15 cellular contexts compared by ENCODE assay signal in the genomic region with DNA sequence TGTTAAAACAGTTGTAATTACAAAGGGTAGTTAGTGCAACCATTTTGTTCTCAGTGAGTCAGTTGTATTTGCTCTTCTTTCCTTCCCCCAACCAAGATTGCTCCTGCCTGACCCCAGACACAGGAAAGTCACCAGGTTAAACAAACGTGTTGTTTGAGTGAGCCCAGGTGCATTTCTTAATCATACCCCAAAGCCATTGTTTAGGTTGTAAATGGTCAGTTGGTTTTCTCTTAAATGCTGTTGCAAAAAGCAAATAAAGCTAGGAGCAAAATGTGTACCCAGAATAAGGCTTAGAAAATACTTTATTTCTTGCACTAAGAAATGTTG.
DNase-seq lines count a peak whose midpoint lies in the region; ATAC-seq, FAIRE-seq and TF ChIP-seq lines count a peak whose summit lies in the region.
"Had no signal": no experiment of that assay in that cellular context is flagged by ENCODE, and none has a peak within 500 bp of the region (broad histone marks: within the 10 kb centered on the region; RNA-seq: fewer than 3 reads in every experiment).

No MANE protein-coding gene starts in this region.

- dilution Hi-C loops in endothelial cell of umbilical vein (cut with MboI; ENCODE audit: extremely low pct_ligation_motif_present, low sequenced_read_pairs) = no loop called here

- H3K27me3 Mint-ChIP-seq in progenitor cell of endocrine pancreas = no peaks in the 10 kb centered on the region

- POLR2A ChIA-PET in endothelial cell of umbilical vein (lab: Charles Lee) = no interaction called here

- no peak overlapping the region for H3K9ac ChIP-seq in endothelial cell of umbilical vein (replicated peaks; ENCODE audit: extremely low read depth, insufficient read depth, low read length)

- no peak for FAIRE-seq in endothelial cell of umbilical vein (lab: Jason Lieb, UNC)

- ATAC-seq in HG03045 (IDR thresholded peaks at IDR 0.05; ENCODE audit: unreplicated experiment) = no peak

- no peak overlapping the region for H3K4me3 ChIP-seq in endothelial cell of umbilical vein (replicated peaks in 1 of 3; ENCODE audit: insufficient read depth in 1 of 3, low read depth in 1 of 3, low read length in 3 of 3)
- H3K4me3 ChIP-seq: cardiac muscle cell, ovary, transverse colon had no signal

- H3K27ac Mint-ChIP-seq in progenitor cell of endocrine pancreas = peak overlapping the region; percentile 92

- no peaks in the 10 kb centered on the region for H3K79me2 ChIP-seq in endothelial cell of umbilical vein (ENCODE audit: control insufficient read depth, insufficient read depth, low read length)

- intact Hi-C loops in endothelial cell of umbilical vein (cut with micrococcal nuclease) = loop anchor here (2.0 to 10.0 kb wide), 3 partner anchors 301 to 709 kb away; a partner anchor contains a TSS

- H3K4me3 Mint-ChIP-seq in progenitor cell of endocrine pancreas (ENCODE audit: low read depth) = peak overlapping the region; percentile 2

- peak overlapping the region; percentile 68 for H3K4me2 ChIP-seq in endothelial cell of umbilical vein (ENCODE audit: insufficient read depth, low read length)

- H3K9me3 Mint-ChIP-seq in progenitor cell of endocrine pancreas (ENCODE audit: low read depth) = peaks cover 3% of the 10 kb centered on the region

- H3K36me3 Mint-ChIP-seq in progenitor cell of endocrine pancreas (ENCODE audit: insufficient read depth) = peaks cover 2% of the 10 kb centered on the region

- no peak overlapping the region for H2AFZ ChIP-seq in endothelial cell of umbilical vein (ENCODE audit: low read depth, low read length)

- BruUV-seq in endothelial cell of umbilical vein (replicated peaks; lab: Mats Ljungman, UMichigan) = no TSS peak

- H3K27me3 ChIP-seq in endothelial cell of umbilical vein (ENCODE audit: control insufficient read depth in 2 of 2, insufficient read depth in 2 of 2, low read length in 2 of 2) = no peaks in the 10 kb centered on the region
- H3K27me3 ChIP-seq: cardiac muscle cell, ovary, transverse colon had no signal

- H3K9me3 ChIP-seq in endothelial cell of umbilical vein (replicated peaks; ENCODE audit: control insufficient read depth, insufficient read depth, low read length) = no peaks in the 10 kb centered on the region
- H3K9me3 ChIP-seq: ovary, transverse colon had no signal

- no peak for TF ChIP-seq POLR2A in endothelial cell of umbilical vein (IDR thresholded peaks at IDR 0.05; ENCODE audit: low read depth, low read length)

- DNase-seq in DMS153 (lab: John Stamatoyannopoulos, UW) (peak; percentile 47), DMS153 treated with DMSO at 0.1 percent for 48 hours (lab: John Stamatoyannopoulos, UW; ENCODE audit: unreplicated experiment) (no peak), NCI-H748 (lab: John Stamatoyannopoulos, UW; ENCODE audit: unreplicated experiment) (peak; percentile 92), endothelial cell of umbilical vein (ENCODE audit: low read depth, low spot score) (peak; percentile 71), progenitor cell of endocrine pancreas (ENCODE audit: low spot score, unreplicated experiment) (no peak), NCI-H2107 (lab: John Stamatoyannopoulos, UW) (no peak), NCI-H2196 treated with DMSO at 0.1 percent for 48 hours (lab: John Stamatoyannopoulos, UW; ENCODE audit: unreplicated experiment) (no peak)
- DNase-seq: activated CD4-positive, alpha-beta T cell treated with anti-CD3 and anti-CD28 coated beads, Interleukin-2, amount 50 U/mL, for 4 hours; head of caudate nucleus; mesenchymal stem cell; ovary; transverse colon had no signal

- TF ChIP-seq CTCF in endothelial cell of umbilical vein (IDR thresholded peaks at IDR 0.05; ENCODE audit: extremely low read depth in 1 of 2, insufficient read depth in 1 of 2, low read depth in 1 of 2, low read length in 2 of 2) (no peak), progenitor cell of endocrine pancreas (IDR thresholded peaks at IDR 0.05; ENCODE audit: unreplicated experiment) (no peak)

- peaks cover 37% of the 10 kb centered on the region for H3K4me1 ChIP-seq in endothelial cell of umbilical vein (ENCODE audit: control insufficient read depth, extremely low read depth, insufficient read depth, low read length)

- H3K4me1 Mint-ChIP-seq in progenitor cell of endocrine pancreas (ENCODE audit: low read depth) = peaks cover 46% of the 10 kb centered on the region

- H3K27ac ChIP-seq in endothelial cell of umbilical vein (ENCODE audit: insufficient read depth, low read depth, low read length) = peak overlapping the region; percentile 63
- H3K27ac ChIP-seq: 22Rv1, cardiac muscle cell, ovary, transverse colon had no signal

- no peaks in the 10 kb centered on the region for H3K9me1 ChIP-seq in endothelial cell of umbilical vein (replicated peaks; ENCODE audit: control insufficient read depth, extremely low read depth, insufficient read depth, low read length)

- no peaks in the 10 kb centered on the region for H4K20me1 ChIP-seq in endothelial cell of umbilical vein (replicated peaks; ENCODE audit: control insufficient read depth, extremely low read depth, insufficient read depth, low read length)

- CTCF ChIA-PET in endothelial cell of umbilical vein (lab: Charles Lee) = no interaction called here

- H3K36me3 ChIP-seq in endothelial cell of umbilical vein (ENCODE audit: control insufficient read depth in 2 of 2, extremely low read depth in 1 of 2, insufficient read depth in 2 of 2, low read length in 2 of 2) = no peaks in the 10 kb centered on the region
- H3K36me3 ChIP-seq: cardiac muscle cell, ovary, transverse colon had no signal

TF ChIP-seq in endothelial cell of umbilical vein, 7 proteins besides CTCF, POLR2A, EP300 and RAD21:
- peak; percentile 28 for TF ChIP-seq GATA2 (IDR thresholded peaks at IDR 0.05; ENCODE audit: insufficient read depth, insufficient read length, low read depth, low read length)
- TF ChIP-seq, protein P1, sequence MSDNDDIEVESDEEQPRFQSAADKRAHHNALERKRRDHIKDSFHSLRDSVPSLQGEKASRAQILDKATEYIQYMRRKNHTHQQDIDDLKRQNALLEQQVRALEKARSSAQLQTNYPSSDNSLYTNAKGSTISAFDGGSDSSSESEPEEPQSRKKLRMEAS (IDR thresholded peaks at IDR 0.05; ENCODE audit: insufficient read depth, insufficient read length) = no peak
- TF ChIP-seq POLR2AphosphoS5 (IDR thresholded peaks at IDR 0.05; ENCODE audit: insufficient read depth, low read depth, low read length) = peak; percentile 56
- no peak for TF ChIP-seq EZH2 (IDR thresholded peaks at IDR 0.05; ENCODE audit: borderline replicate concordance, low read depth, low read length, severe bottlenecking)
- TF ChIP-seq FOS (IDR thresholded peaks at IDR 0.05; ENCODE audit: borderline replicate concordance, insufficient read depth, low read length) = peak; percentile 62
TF ChIP-seq in endothelial cell of umbilical vein: peak in this region for 3.

Comparison
In these comparisons a context has a peak if more than half of its experiments do, and no peak if none do; other contexts are left out.
1. DNase-seq: peak in DMS153 (single experiment), NCI-H748 (single experiment) and endothelial cell of umbilical vein (single experiment); none in DMS153 treated with DMSO at 0.1 percent for 48 hours (single experiment), progenitor cell of endocrine pancreas (single experiment), NCI-H2107 (single experiment) and NCI-H2196 treated with DMSO at 0.1 percent for 48 hours (single experiment).